In genomic region chr16:75147968-75148310, GRCh38 we compare ENCODE assay signal across 8 cellular contexts. TPM values are rescaled to one million over a fixed set of nuclear protein-coding genes. Genes with fewer than 3 reads are reported as not detected.
DNase-seq lines count a peak whose midpoint lies in the region; ATAC-seq and TF ChIP-seq lines count a peak whose summit lies in the region.
"Had no signal": no experiment of that assay in that cellular context is flagged by ENCODE, and none has a peak within 500 bp of the region (broad histone marks: within the 10 kb centered on the region; RNA-seq: fewer than 3 reads in every experiment).

No MANE protein-coding gene starts in this region.

- no peaks in the 10 kb centered on the region for H3K27me3 Mint-ChIP-seq in activated CD4-positive, alpha-beta memory T cell treated with anti-CD3 and anti-CD28 coated beads for 36 hours

- no peaks in the 10 kb centered on the region for H3K9me3 ChIP-seq in iPS-15b (ENCODE audit: control insufficient read depth, insufficient read depth, low read length)

- CTCF ChIA-PET in activated CD4-positive, alpha-beta memory T cell treated with anti-CD3 and anti-CD28 coated beads for 36 hours (lab: Charles Lee) = no interaction called here

- DNase-seq in HL-60 (ENCODE audit: low read depth in 1 of 2, low spot score in 1 of 2) (no peak), NCI-H526 (lab: John Stamatoyannopoulos, UW) (no peak)
- no peak for DNase-seq in activated CD4-positive, alpha-beta memory T cell treated with anti-CD3 and anti-CD28 coated beads for 36 hours
- DNase-seq in stimulated activated effector memory CD8-positive, alpha-beta T cell treated with anti-CD3 and anti-CD28 coated beads, Interleukin-12 subunit alpha, Interleukin-12 subunit beta, amount 100 ng/mL, for 72 hours (ENCODE audit: low spot score in 2 of 2) = no peak

- no peak overlapping the region for H3K27ac Mint-ChIP-seq in activated CD4-positive, alpha-beta memory T cell treated with anti-CD3 and anti-CD28 coated beads for 36 hours
- peak overlapping the region; percentile 81 for H3K27ac Mint-ChIP-seq in stimulated activated effector memory CD8-positive, alpha-beta T cell treated with anti-CD3 and anti-CD28 coated beads, Interleukin-12 subunit alpha, Interleukin-12 subunit beta, amount 100 ng/mL, for 72 hours

- POLR2A ChIA-PET in activated CD4-positive, alpha-beta memory T cell treated with anti-CD3 and anti-CD28 coated beads for 36 hours (lab: Charles Lee) = no interaction called here

- peak overlapping the region; percentile 83; the same call in 1 of the 2 replicates for H3K27ac ChIP-seq in HL-60 (replicated peaks)

- H3K4me1 ChIP-seq in iPS-15b (ENCODE audit: control insufficient read depth, insufficient read depth, low read length) = no peaks in the 10 kb centered on the region

- no peak for ATAC-seq in stimulated activated effector memory CD8-positive, alpha-beta T cell treated with anti-CD3 and anti-CD28 coated beads, Interleukin-12 subunit alpha, Interleukin-12 subunit beta, amount 100 ng/mL, for 72 hours
- ATAC-seq in GM18868 (IDR thresholded peaks at IDR 0.05; ENCODE audit: unreplicated experiment) = no peak
- ATAC-seq in HG02970 (IDR thresholded peaks at IDR 0.05; ENCODE audit: low FRiP score, unreplicated experiment) = no peak

- peaks cover 27% of the 10 kb centered on the region for H3K4me1 Mint-ChIP-seq in activated CD4-positive, alpha-beta memory T cell treated with anti-CD3 and anti-CD28 coated beads for 36 hours (ENCODE audit: low read depth)
- H3K4me1 Mint-ChIP-seq in stimulated activated effector memory CD8-positive, alpha-beta T cell treated with anti-CD3 and anti-CD28 coated beads, Interleukin-12 subunit alpha, Interleukin-12 subunit beta, amount 100 ng/mL, for 72 hours = peaks cover 27% of the 10 kb centered on the region

- TF ChIP-seq CTCF in HL-60 (IDR thresholded peaks at IDR 0.05; ENCODE audit: insufficient read depth, low read length) = no peak

- H3K4me3 ChIP-seq in HL-60 (replicated peaks; ENCODE audit: insufficient read depth, low read length) = peak overlapping the region; percentile 98; the same call in 1 of the 2 replicates
- peak overlapping the region; percentile 73 for H3K4me3 ChIP-seq in iPS-15b (ENCODE audit: low read depth, low read length)

- peaks cover 31% of the 10 kb centered on the region for H3K36me3 Mint-ChIP-seq in activated CD4-positive, alpha-beta memory T cell treated with anti-CD3 and anti-CD28 coated beads for 36 hours
- H3K36me3 Mint-ChIP-seq in stimulated activated effector memory CD8-positive, alpha-beta T cell treated with anti-CD3 and anti-CD28 coated beads, Interleukin-12 subunit alpha, Interleukin-12 subunit beta, amount 100 ng/mL, for 72 hours = peaks cover 27% of the 10 kb centered on the region

- H3K4me3 Mint-ChIP-seq in activated CD4-positive, alpha-beta memory T cell treated with anti-CD3 and anti-CD28 coated beads for 36 hours = peak overlapping the region; percentile 87
- H3K4me3 Mint-ChIP-seq in stimulated activated effector memory CD8-positive, alpha-beta T cell treated with anti-CD3 and anti-CD28 coated beads, Interleukin-12 subunit alpha, Interleukin-12 subunit beta, amount 100 ng/mL, for 72 hours = peak overlapping the region; percentile 72

- intact Hi-C loops in activated CD4-positive, alpha-beta memory T cell treated with anti-CD3 and anti-CD28 coated beads for 36 hours (cut with micrococcal nuclease) = loop anchor here (1.0 to 5.0 kb wide), 4 partner anchors 37 to 851 kb away; partner anchors contain the start of genes CFDP1, PSMD7 and TMEM170A

- peaks cover 25% of the 10 kb centered on the region for H3K9me3 Mint-ChIP-seq in activated CD4-positive, alpha-beta memory T cell treated with anti-CD3 and anti-CD28 coated beads for 36 hours
- H3K9me3 Mint-ChIP-seq in stimulated activated effector memory CD8-positive, alpha-beta T cell treated with anti-CD3 and anti-CD28 coated beads, Interleukin-12 subunit alpha, Interleukin-12 subunit beta, amount 100 ng/mL, for 72 hours = peaks cover 19% of the 10 kb centered on the region

- no peak overlapping the region for H3K9ac ChIP-seq in iPS-15b (ENCODE audit: low read depth, low read length)

- no peaks in the 10 kb centered on the region for H3K27me3 ChIP-seq in HL-60 (ENCODE audit: insufficient read depth, poor library complexity, severe bottlenecking)
- no peaks in the 10 kb centered on the region for H3K27me3 ChIP-seq in iPS-15b (ENCODE audit: control insufficient read depth, insufficient read depth, low read length)

- H3K36me3 ChIP-seq in iPS-15b (ENCODE audit: control insufficient read depth, insufficient read depth, low read length) = no peaks in the 10 kb centered on the region

RNA-seq across cellular contexts. Expression of gene ZFP1, which starts 0.4 kb away (rescaled TPM):
- 10 to 100 TPM; 17.2 to 19.4 TPM for total RNA-seq in activated CD4-positive, alpha-beta memory T cell treated with anti-CD3 and anti-CD28 coated beads for 36 hours

RNA-seq across cellular contexts. Expression of gene LDHD, which starts 31.4 kb away (rescaled TPM):
- total RNA-seq in activated CD4-positive, alpha-beta memory T cell treated with anti-CD3 and anti-CD28 coated beads for 36 hours = under 1 TPM; 0.43 to 0.75 TPM

RNA-seq across cellular contexts. Expression of gene CTRB2, which starts 59.0 kb away (rescaled TPM):
- not detected for total RNA-seq in activated CD4-positive, alpha-beta memory T cell treated with anti-CD3 and anti-CD28 coated beads for 36 hours
- total RNA-seq: LHCN-M2 had no signal
